In the genomic region with DNA sequence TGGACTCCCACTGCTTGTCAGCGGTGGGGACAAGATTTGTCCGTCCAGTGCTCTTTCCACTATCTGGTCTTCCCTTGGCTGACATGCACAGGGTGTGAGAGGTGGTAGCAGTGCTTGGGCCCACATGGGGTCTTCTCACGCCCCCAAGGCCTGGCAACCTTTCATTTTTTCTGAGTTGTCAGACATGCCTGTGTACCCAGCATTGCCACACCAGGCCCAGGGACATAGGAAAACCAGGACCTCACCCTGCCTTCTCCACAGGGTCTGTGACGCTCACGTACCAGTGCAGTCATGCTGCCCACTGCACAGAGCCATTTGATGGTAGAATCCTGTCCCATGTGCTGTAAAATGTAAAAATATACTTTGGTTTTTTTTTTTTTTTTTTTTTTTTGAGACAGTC, we compare ENCODE assay signal across 1 cellular context.
TF ChIP-seq lines count a peak whose summit lies in the region.

No MANE protein-coding gene starts in this region.

TF ChIP-seq in K562, 482 proteins besides CTCF, POLR2A, EP300 and RAD21:
- TF ChIP-seq, protein P1, sequence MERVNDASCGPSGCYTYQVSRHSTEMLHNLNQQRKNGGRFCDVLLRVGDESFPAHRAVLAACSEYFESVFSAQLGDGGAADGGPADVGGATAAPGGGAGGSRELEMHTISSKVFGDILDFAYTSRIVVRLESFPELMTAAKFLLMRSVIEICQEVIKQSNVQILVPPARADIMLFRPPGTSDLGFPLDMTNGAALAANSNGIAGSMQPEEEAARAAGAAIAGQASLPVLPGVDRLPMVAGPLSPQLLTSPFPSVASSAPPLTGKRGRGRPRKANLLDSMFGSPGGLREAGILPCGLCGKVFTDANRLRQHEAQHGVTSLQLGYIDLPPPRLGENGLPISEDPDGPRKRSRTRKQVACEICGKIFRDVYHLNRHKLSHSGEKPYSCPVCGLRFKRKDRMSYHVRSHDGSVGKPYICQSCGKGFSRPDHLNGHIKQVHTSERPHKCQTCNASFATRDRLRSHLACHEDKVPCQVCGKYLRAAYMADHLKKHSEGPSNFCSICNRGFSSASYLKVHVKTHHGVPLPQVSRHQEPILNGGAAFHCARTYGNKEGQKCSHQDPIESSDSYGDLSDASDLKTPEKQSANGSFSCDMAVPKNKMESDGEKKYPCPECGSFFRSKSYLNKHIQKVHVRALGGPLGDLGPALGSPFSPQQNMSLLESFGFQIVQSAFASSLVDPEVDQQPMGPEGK (CRISPR knock-in tag; IDR thresholded peaks at IDR 0.05; ENCODE audit: borderline replicate concordance) = no peak
- TF ChIP-seq ZNF764 (CRISPR knock-in tag; IDR thresholded peaks at IDR 0.05; ENCODE audit: low read depth) = no peak
- TF ChIP-seq ATF7 (IDR thresholded peaks at IDR 0.05) = no peak
- TF ChIP-seq MXI1 (IDR thresholded peaks at IDR 0.05; ENCODE audit: low read depth, low read length) = no peak
- TF ChIP-seq ERF (CRISPR knock-in tag; IDR thresholded peaks at IDR 0.05) = no peak
- no peak for TF ChIP-seq SREBF2 (CRISPR knock-in tag; IDR thresholded peaks at IDR 0.05)
- no peak for TF ChIP-seq ZEB2 (IDR thresholded peaks at IDR 0.05)
- TF ChIP-seq, protein P2, sequence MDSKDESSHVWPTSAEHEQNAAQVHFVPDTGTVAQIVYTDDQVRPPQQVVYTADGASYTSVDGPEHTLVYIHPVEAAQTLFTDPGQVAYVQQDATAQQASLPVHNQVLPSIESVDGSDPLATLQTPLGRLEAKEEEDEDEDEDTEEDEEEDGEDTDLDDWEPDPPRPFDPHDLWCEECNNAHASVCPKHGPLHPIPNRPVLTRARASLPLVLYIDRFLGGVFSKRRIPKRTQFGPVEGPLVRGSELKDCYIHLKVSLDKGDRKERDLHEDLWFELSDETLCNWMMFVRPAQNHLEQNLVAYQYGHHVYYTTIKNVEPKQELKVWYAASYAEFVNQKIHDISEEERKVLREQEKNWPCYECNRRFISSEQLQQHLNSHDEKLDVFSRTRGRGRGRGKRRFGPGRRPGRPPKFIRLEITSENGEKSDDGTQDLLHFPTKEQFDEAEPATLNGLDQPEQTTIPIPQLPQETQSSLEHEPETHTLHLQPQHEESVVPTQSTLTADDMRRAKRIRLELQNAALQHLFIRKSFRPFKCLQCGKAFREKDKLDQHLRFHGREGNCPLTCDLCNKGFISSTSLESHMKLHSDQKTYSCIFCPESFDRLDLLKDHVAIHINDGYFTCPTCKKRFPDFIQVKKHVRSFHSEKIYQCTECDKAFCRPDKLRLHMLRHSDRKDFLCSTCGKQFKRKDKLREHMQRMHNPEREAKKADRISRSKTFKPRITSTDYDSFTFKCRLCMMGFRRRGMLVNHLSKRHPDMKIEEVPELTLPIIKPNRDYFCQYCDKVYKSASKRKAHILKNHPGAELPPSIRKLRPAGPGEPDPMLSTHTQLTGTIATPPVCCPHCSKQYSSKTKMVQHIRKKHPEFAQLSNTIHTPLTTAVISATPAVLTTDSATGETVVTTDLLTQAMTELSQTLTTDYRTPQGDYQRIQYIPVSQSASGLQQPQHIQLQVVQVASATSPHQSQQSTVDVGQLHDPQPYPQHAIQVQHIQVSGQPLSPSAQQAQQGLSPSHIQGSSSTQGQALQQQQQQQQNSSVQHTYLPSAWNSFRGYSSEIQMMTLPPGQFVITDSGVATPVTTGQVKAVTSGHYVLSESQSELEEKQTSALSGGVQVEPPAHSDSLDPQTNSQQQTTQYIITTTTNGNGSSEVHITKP (IDR thresholded peaks at IDR 0.05; ENCODE audit: partially characterized antibody) = no peak
- TF ChIP-seq, protein P3, sequence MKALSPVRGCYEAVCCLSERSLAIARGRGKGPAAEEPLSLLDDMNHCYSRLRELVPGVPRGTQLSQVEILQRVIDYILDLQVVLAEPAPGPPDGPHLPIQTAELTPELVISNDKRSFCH (CRISPR knock-in tag; IDR thresholded peaks at IDR 0.05) = no peak
- TF ChIP-seq, protein P3 (tag; IDR thresholded peaks at IDR 0.05) = 0 out of 2 replicates have a peak, but pooled peaks have one; percentile 12
- TF ChIP-seq, protein P4, sequence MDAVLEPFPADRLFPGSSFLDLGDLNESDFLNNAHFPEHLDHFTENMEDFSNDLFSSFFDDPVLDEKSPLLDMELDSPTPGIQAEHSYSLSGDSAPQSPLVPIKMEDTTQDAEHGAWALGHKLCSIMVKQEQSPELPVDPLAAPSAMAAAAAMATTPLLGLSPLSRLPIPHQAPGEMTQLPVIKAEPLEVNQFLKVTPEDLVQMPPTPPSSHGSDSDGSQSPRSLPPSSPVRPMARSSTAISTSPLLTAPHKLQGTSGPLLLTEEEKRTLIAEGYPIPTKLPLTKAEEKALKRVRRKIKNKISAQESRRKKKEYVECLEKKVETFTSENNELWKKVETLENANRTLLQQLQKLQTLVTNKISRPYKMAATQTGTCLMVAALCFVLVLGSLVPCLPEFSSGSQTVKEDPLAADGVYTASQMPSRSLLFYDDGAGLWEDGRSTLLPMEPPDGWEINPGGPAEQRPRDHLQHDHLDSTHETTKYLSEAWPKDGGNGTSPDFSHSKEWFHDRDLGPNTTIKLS (IDR thresholded peaks at IDR 0.05; ENCODE audit: borderline replicate concordance, low read depth) = no peak
- TF ChIP-seq HDAC1 (IDR thresholded peaks at IDR 0.05) = no peak
- TF ChIP-seq NFRKB (IDR thresholded peaks at IDR 0.05; ENCODE audit: low read depth) = 0 out of 2 replicates have a peak, but pooled peaks have one; percentile 2
